Comparison of ENCODE assay signal across 8 cellular contexts in genomic region chr13:26253787-26254582, GRCh38. TPM values are rescaled to one million over a fixed set of nuclear protein-coding genes. Genes with fewer than 3 reads are reported as not detected.
DNase-seq lines count a peak whose midpoint lies in the region; ATAC-seq and TF ChIP-seq lines count a peak whose summit lies in the region.

TSS of gene CDK8 (plus strand) at chr13:26254129. CDS start at chr13:26254642, 513 bp downstream.

- H3K9ac ChIP-seq in BLaER1 (peak within 1 kb of the TSS; percentile 89), colonic mucosa (ENCODE audit: low read depth in 2 of 2, low read length in 2 of 2) (peak within 1 kb of the TSS; percentile 82 to 87)

- H3K4me2 ChIP-seq in BLaER1 = peak within 1 kb of the TSS; percentile 86

- H3K27ac ChIP-seq in BLaER1 (peak within 1 kb of the TSS; percentile 95), colonic mucosa (peak within 1 kb of the TSS; percentile 96), layer of hippocampus (ENCODE audit: low read depth, low read length) (peak within 1 kb of the TSS; percentile 98)

- DNase-seq in NCI-H526 (lab: John Stamatoyannopoulos, UW) (peak; percentile 99 to 100), colonic mucosa (peak; percentile 94)
- peak; percentile 91 for DNase-seq in activated CD4-positive, alpha-beta T cell treated with anti-CD3 and anti-CD28 coated beads for 48 hours
- DNase-seq in stimulated activated CD4-positive, alpha-beta T cell treated with anti-CD3 and anti-CD28 coated beads, Interleukin-1b, Interleukin-23, amount 100 ng/mL, for 24 hours (ENCODE audit: low read depth in 4 of 4, low spot score in 1 of 4) = peak; percentile 71 to 79 (median 78)

- H3K36me3 ChIP-seq in BLaER1 = no peaks in the 10 kb centered on the region
- H3K36me3 ChIP-seq in colonic mucosa = no peaks in the 10 kb centered on the region

- intact Hi-C loops in colonic mucosa (cut with DNase I) = no loop called here

- H4K20me1 ChIP-seq in BLaER1 = peaks cover 45% of the 10 kb centered on the region

- peaks cover 19% of the 10 kb centered on the region for H3K4me1 ChIP-seq in BLaER1
- H3K4me1 ChIP-seq in colonic mucosa = peaks cover 3% of the 10 kb centered on the region

- TF ChIP-seq CTCF in colonic mucosa (IDR thresholded peaks at IDR 0.05) = no peak

- H3K4me3 ChIP-seq in BLaER1 (peak within 1 kb of the TSS; percentile 93), colonic mucosa (peak within 1 kb of the TSS; percentile 95)

- ATAC-seq in GM19328 (IDR thresholded peaks at IDR 0.05; ENCODE audit: unreplicated experiment) (peak; percentile 77), HG03469 (IDR thresholded peaks at IDR 0.05; ENCODE audit: unreplicated experiment) (peak; percentile 70)

- no peaks in the 10 kb centered on the region for H3K9me3 ChIP-seq in BLaER1
- H3K9me3 ChIP-seq in colonic mucosa = no peaks in the 10 kb centered on the region

- H3K27me3 ChIP-seq in BLaER1 = no peaks in the 10 kb centered on the region
- H3K27me3 ChIP-seq in colonic mucosa = no peaks in the 10 kb centered on the region
- H3K27me3 ChIP-seq in layer of hippocampus (ENCODE audit: control insufficient read depth, insufficient read depth, low read length) = no peaks in the 10 kb centered on the region

RNA-seq across cellular contexts. Expression of gene CDK8, which starts in this region (rescaled TPM):
- 10 to 100 TPM; 22.7 to 31.8 TPM for total RNA-seq in colonic mucosa

Comparison
In these comparisons a context has a peak if more than half of its experiments do, and no peak if none do; other contexts are left out.
1. Peak in every context shown above with its lines: DNase-seq, ATAC-seq, H3K4me3 ChIP-seq and H3K27ac ChIP-seq.